ENCODE assay signal across 8 cellular contexts in the genomic region with DNA sequence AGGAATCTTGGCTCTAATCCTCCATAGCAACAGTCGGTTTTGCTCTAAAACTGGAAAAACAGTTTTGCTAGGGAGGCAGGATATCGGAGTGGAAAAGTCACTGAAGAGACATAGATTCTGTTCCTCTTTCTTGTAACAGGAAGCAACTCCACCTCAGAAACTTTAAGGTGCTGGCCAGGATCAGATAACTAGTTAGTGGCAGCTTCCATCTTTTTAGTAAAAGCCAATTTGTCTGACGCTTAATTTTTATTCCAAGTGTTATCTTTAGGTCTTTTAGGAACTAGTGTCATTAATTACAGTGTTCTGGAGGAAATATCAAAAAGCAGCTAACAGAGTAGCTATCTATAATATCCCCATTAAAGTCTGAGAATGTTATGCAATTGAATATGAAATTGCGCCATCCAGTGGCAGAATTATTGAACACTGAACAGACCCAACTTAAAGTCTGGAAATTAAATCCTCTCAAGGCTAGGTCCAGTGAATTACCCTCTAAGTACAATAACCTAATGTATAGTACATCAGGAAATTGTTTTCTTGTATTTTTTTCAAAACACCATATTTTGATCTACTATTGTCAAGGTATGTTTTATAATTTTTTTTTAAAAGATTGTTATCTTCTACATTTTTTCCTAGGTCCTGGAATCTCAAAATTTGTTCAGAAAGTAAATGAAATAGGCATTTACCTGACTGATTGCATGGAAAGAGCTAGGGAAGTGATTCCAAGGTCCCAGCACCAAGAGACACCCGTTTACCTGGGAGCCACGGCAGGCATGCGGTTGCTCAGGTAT.
A peak's percentile ranks its signal among the peaks of the same experiment; 100 is the strongest.
DNase-seq lines count a peak whose midpoint lies in the region; ATAC-seq and TF ChIP-seq lines count a peak whose summit lies in the region.

No MANE protein-coding gene starts in this region.

- peaks cover 4 to 47% (median 32%) of the 10 kb centered on the region in 4 donors for H3K4me1 Mint-ChIP-seq in CD4-positive, CD25-positive, alpha-beta regulatory T cell
- no peaks in the 10 kb centered on the region for H3K4me1 Mint-ChIP-seq in type B pancreatic cell (ENCODE audit: unreplicated experiment)

- H3K9me3 Mint-ChIP-seq in CD4-positive, CD25-positive, alpha-beta regulatory T cell: peaks cover 0 to 3% (median 0%) of the 10 kb centered on the region in 7 donors
- no peaks in the 10 kb centered on the region for H3K9me3 Mint-ChIP-seq in type B pancreatic cell

- H3K27ac Mint-ChIP-seq in CD4-positive, CD25-positive, alpha-beta regulatory T cell: peak overlapping the region; percentile 49 to 87 (median 83)
- H3K27ac Mint-ChIP-seq in type B pancreatic cell: no peak overlapping the region

- peak; percentile 63 to 69 for ATAC-seq in CD4-positive, CD25-positive, alpha-beta regulatory T cell (ENCODE audit: low read depth in 2 of 2)

- in situ Hi-C loops in GM13977 (cut with MboI; ENCODE audit: low pct_unique_long_range_greater_than_20kb, low sequenced_read_pairs, unreplicated experiment): loop anchor here (5.0 to 10.0 kb wide), 2 partner anchors 87 to 145 kb away; a partner anchor contains a TSS

- H3K27me3 ChIP-seq in CD4-positive, CD25-positive, alpha-beta regulatory T cell (ENCODE audit: control insufficient read depth, insufficient read depth, low read length): no peaks in the 10 kb centered on the region

- TF ChIP-seq EP300 in Ishikawa (IDR thresholded peaks at IDR 0.05; ENCODE audit: borderline replicate concordance): no peak

- peaks cover 30% of the 10 kb centered on the region for H3K4me1 ChIP-seq in CD4-positive, CD25-positive, alpha-beta regulatory T cell (ENCODE audit: control insufficient read depth, insufficient read depth, low read length, poor library complexity, severe bottlenecking)

- DNase-seq in CD4-positive, CD25-positive, alpha-beta regulatory T cell: peak; percentile 22 to 86 (median 61)
- DNase-seq in GM13977 (ENCODE audit: low spot score) (peak; percentile 26), SKM-1 treated with dmso at 0.1 percent for 144 hours (lab: John Stamatoyannopoulos, UW; ENCODE audit: unreplicated experiment) (peak; percentile 82), dermis blood vessel endothelial cell (peak; percentile 89), lung microvascular endothelial cell (ENCODE audit: low read depth in 2 of 2) (peak; percentile 75 to 91), type B pancreatic cell (ENCODE audit: extremely low spot score, unreplicated experiment) (no peak), C1 segment of cervical spinal cord (lab: John Stamatoyannopoulos, UW) (no peak)

- no peaks in the 10 kb centered on the region for H3K36me3 Mint-ChIP-seq in CD4-positive, CD25-positive, alpha-beta regulatory T cell
- no peaks in the 10 kb centered on the region for H3K36me3 Mint-ChIP-seq in type B pancreatic cell

- peak overlapping the region; percentile 10 to 81 (median 60) for H3K4me3 Mint-ChIP-seq in CD4-positive, CD25-positive, alpha-beta regulatory T cell
- no peak overlapping the region for H3K4me3 Mint-ChIP-seq in type B pancreatic cell

- TF ChIP-seq RAD21 in Ishikawa (IDR thresholded peaks at IDR 0.05; ENCODE audit: low read depth): peak; percentile 94

- no peaks in the 10 kb centered on the region for H3K27me3 Mint-ChIP-seq in CD4-positive, CD25-positive, alpha-beta regulatory T cell
- H3K27me3 Mint-ChIP-seq in type B pancreatic cell: peaks cover 2% of the 10 kb centered on the region

- TF ChIP-seq CTCF in GM13977 (IDR thresholded peaks at IDR 0.05; ENCODE audit: extremely low read depth, insufficient read depth, missing control alignments) (peak; percentile 70), type B pancreatic cell (conservative IDR thresholded peaks at IDR 0.05) (peak; percentile 87)

- H3K9me3 ChIP-seq in CD4-positive, CD25-positive, alpha-beta regulatory T cell (ENCODE audit: control insufficient read depth in 2 of 2, low read length in 2 of 2): no peaks in the 10 kb centered on the region

- H3K4me3 ChIP-seq in CD4-positive, CD25-positive, alpha-beta regulatory T cell (ENCODE audit: low read depth, low read length): peak overlapping the region; percentile 64

- H3K36me3 ChIP-seq in CD4-positive, CD25-positive, alpha-beta regulatory T cell (ENCODE audit: control insufficient read depth, insufficient read depth, low read length): peaks cover 15% of the 10 kb centered on the region

- H3K27ac ChIP-seq in CD4-positive, CD25-positive, alpha-beta regulatory T cell (ENCODE audit: insufficient read depth, low read length, poor library complexity, severe bottlenecking): peak overlapping the region; percentile 96

TF ChIP-seq in Ishikawa, 13 proteins besides CTCF, POLR2A, EP300 and RAD21:
- TF ChIP-seq TCF12 (IDR thresholded peaks at IDR 0.05; ENCODE audit: low read depth) (no peak), CEBPB (IDR thresholded peaks at IDR 0.05) (peak; percentile 81), YY1 (IDR thresholded peaks at IDR 0.05; ENCODE audit: low read depth) (no peak), EGR1 (IDR thresholded peaks at IDR 0.05) (no peak)
- TF ChIP-seq, protein P1, sequence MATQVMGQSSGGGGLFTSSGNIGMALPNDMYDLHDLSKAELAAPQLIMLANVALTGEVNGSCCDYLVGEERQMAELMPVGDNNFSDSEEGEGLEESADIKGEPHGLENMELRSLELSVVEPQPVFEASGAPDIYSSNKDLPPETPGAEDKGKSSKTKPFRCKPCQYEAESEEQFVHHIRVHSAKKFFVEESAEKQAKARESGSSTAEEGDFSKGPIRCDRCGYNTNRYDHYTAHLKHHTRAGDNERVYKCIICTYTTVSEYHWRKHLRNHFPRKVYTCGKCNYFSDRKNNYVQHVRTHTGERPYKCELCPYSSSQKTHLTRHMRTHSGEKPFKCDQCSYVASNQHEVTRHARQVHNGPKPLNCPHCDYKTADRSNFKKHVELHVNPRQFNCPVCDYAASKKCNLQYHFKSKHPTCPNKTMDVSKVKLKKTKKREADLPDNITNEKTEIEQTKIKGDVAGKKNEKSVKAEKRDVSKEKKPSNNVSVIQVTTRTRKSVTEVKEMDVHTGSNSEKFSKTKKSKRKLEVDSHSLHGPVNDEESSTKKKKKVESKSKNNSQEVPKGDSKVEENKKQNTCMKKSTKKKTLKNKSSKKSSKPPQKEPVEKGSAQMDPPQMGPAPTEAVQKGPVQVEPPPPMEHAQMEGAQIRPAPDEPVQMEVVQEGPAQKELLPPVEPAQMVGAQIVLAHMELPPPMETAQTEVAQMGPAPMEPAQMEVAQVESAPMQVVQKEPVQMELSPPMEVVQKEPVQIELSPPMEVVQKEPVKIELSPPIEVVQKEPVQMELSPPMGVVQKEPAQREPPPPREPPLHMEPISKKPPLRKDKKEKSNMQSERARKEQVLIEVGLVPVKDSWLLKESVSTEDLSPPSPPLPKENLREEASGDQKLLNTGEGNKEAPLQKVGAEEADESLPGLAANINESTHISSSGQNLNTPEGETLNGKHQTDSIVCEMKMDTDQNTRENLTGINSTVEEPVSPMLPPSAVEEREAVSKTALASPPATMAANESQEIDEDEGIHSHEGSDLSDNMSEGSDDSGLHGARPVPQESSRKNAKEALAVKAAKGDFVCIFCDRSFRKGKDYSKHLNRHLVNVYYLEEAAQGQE (IDR thresholded peaks at IDR 0.05; ENCODE audit: low read depth): no peak

Comparison
In these comparisons a context has a peak if more than half of its experiments do, and no peak if none do; other contexts are left out.
1. DNase-seq: peak in CD4-positive, CD25-positive, alpha-beta regulatory T cell (3 of 3), GM13977 (single experiment), SKM-1 treated with dmso at 0.1 percent for 144 hours (single experiment), dermis blood vessel endothelial cell (single experiment) and lung microvascular endothelial cell (2 of 2); none in type B pancreatic cell (single experiment) and C1 segment of cervical spinal cord (0 of 14).